ENCODE assay signal across 9 cellular contexts in genomic region chr3:118277803-118278202, GRCh38.
"Had no signal": no experiment of that assay in that cellular context is flagged by ENCODE, and none has a peak within 500 bp of the region (broad histone marks: within the 10 kb centered on the region; RNA-seq: fewer than 3 reads in every experiment).

No MANE protein-coding gene starts in this region.

- DNase-seq: GM23248, GOT3, H7, H9, HCEC 1CT, HFFc6 had no signal

- H3K4me2 ChIP-seq: GM23338 had no signal

- ATAC-seq: GM23338, HCT116 had no signal

- H3K27ac ChIP-seq: GM23248 had no signal

- H3K9ac ChIP-seq: GM23248 had no signal

- H3K4me3 ChIP-seq: GM23248, GM23338, HAP-1 had no signal

- H3K4me1 ChIP-seq: HAP-1 had no signal

- H3K36me3 ChIP-seq: HAP-1 had no signal

- H2AFZ ChIP-seq: GM23248, GM23338 had no signal

- H3K9me3 ChIP-seq: HAP-1 had no signal
